ENCODE assay signal across 9 cellular contexts in genomic region chr1:235074335-235075120, GRCh38. TPM values are rescaled to one million over a fixed set of nuclear protein-coding genes. Genes with fewer than 3 reads are reported as not detected.
DNase-seq lines count a peak whose midpoint lies in the region; ATAC-seq, FAIRE-seq and TF ChIP-seq lines count a peak whose summit lies in the region.
"Had no signal": no experiment of that assay in that cellular context is flagged by ENCODE, and none has a peak within 500 bp of the region (broad histone marks: within the 10 kb centered on the region; RNA-seq: fewer than 3 reads in every experiment).

No MANE protein-coding gene starts in this region.

- no peaks in the 10 kb centered on the region for H3K9me3 Mint-ChIP-seq in naive B cell

- H4K91ac ChIP-seq in H1 (replicated peaks; ENCODE audit: insufficient read length, low read length): no peak overlapping the region

- H3K27ac ChIP-seq in H1 (ENCODE audit: low read depth, low read length): no peak overlapping the region
- H3K27ac ChIP-seq in thoracic aorta: peak overlapping the region; percentile 89 to 97

- 0 out of 2 replicates have a peak overlapping the region, but pooled peaks have one; percentile 40 for H2BK12ac ChIP-seq in H1 (ENCODE audit: low read depth, low read length)

- 84% methylated on average over 17 of the region's 17 CpGs; no CpG with 5 or more reads in 1 of the 2 experiments for WGBS in H1 (ENCODE audit: extremely low coverage in 1 of 2, insufficient coverage in 1 of 2, insufficient read length in 1 of 2, insufficient replicate concordance in 2 of 2, low coverage in 1 of 2, low lambda C conversion rate in 2 of 2, missing lambda C conversion rate in 1 of 2), 2 experiments

- no peak overlapping the region for H3K23ac ChIP-seq in H1 (ENCODE audit: insufficient read length)

- peak; percentile 47 for DNase-seq in NCI-H1694 (lab: John Stamatoyannopoulos, UW)
- peak; percentile 55 to 61 for DNase-seq in activated CD4-positive, alpha-beta T cell treated with anti-CD3 and anti-CD28 coated beads, Interleukin-2, amount 50 U/mL, for 4 hours
- DNase-seq in H1 (ENCODE audit: low read depth in 1 of 2, low spot score in 2 of 2): no peak
- DNase-seq in naive B cell: no peak
- DNase-seq in thoracic aorta (ENCODE audit: low spot score): no peak
- no peak for DNase-seq in GM19238 (ENCODE audit: insufficient read length, low spot score)

- no peak overlapping the region for H3K4me2 ChIP-seq in H1 (ENCODE audit: insufficient read depth in 1 of 2, low read depth in 2 of 2, low read length in 2 of 2)

- TF ChIP-seq EP300 in H1 (IDR thresholded peaks at IDR 0.05; ENCODE audit: borderline replicate concordance in 1 of 2, low read depth in 2 of 2, low read length in 2 of 2): no peak

- H2BK5ac ChIP-seq in H1 (ENCODE audit: low read depth, low read length): no peak overlapping the region

- H4K5ac ChIP-seq in H1 (ENCODE audit: insufficient read length, low read depth, low read length): no peak overlapping the region

- TF ChIP-seq RAD21 in H1 (IDR thresholded peaks at IDR 0.05 in 1 of 2, conservative IDR thresholded peaks at IDR 0.05 in 1 of 2; ENCODE audit: low read depth in 2 of 2, low read length in 2 of 2): no peak

- ATAC-seq in GM18498 (IDR thresholded peaks at IDR 0.05; ENCODE audit: unreplicated experiment) (peak; percentile 39), HG02642 (IDR thresholded peaks at IDR 0.05; ENCODE audit: poor library complexity, unreplicated experiment) (peak; percentile 38), naive B cell (ENCODE audit: low read depth in 2 of 2) (peak; percentile 19 to 21), thoracic aorta (ENCODE audit: insufficient number of reproducible peaks, low FRiP score, low read depth) (no peak)

- H2BK20ac ChIP-seq in H1 (ENCODE audit: low read length): 0 out of 2 replicates have a peak overlapping the region, but pooled peaks have one; percentile 38

- CTCF ChIA-PET in H1 (lab: Charles Lee; ENCODE audit: partially characterized antibody): interaction anchor here (1.1 to 2.5 kb wide), 5 partner anchors 9 to 477 kb away, joined by 3 to 7 read pairs (median 4); no protein-coding TSS in a partner anchor

- H3K4me3 Mint-ChIP-seq in naive B cell: peak overlapping the region in 6 of 8 donors; percentile 35 to 78 (median 62)

- H2BK120ac ChIP-seq in H1 (replicated peaks; ENCODE audit: low read depth, low read length): no peak overlapping the region

- H3K4ac ChIP-seq in H1 (replicated peaks; ENCODE audit: insufficient read length, low read depth, low read length): no peak overlapping the region

- H2AK5ac ChIP-seq in H1 (ENCODE audit: low read depth, low read length): no peak overlapping the region

- POLR2A ChIA-PET in H1 (lab: Charles Lee; ENCODE audit: partially characterized antibody): no interaction called here

- no peak overlapping the region for H2BK15ac ChIP-seq in H1 (ENCODE audit: low read length)

- H3K27ac Mint-ChIP-seq in naive B cell: peak overlapping the region in 5 of 6 donors; percentile 42 to 83 (median 72)

- no peaks in the 10 kb centered on the region for H3K27me3 Mint-ChIP-seq in naive B cell

- H3K36me3 Mint-ChIP-seq in naive B cell: no peaks in the 10 kb centered on the region

- H3K36me3 ChIP-seq in H1 (ENCODE audit: control insufficient read depth in 2 of 4, insufficient read depth in 4 of 4, low read length in 3 of 4) (peaks cover 0 to 4% (median 0%) of the 10 kb centered on the region in 4 experiments; a peak in 1 of 8 replicates), thoracic aorta (no peaks in the 10 kb centered on the region)

- peaks cover 0 to 3% of the 10 kb centered on the region in 2 experiments; a peak in 2 of 4 replicates for H3K9me3 ChIP-seq in H1 (ENCODE audit: insufficient read depth in 2 of 2, low read depth in 1 of 2, low read length in 1 of 2)
- no peaks in the 10 kb centered on the region for H3K9me3 ChIP-seq in thoracic aorta

- no peak for FAIRE-seq in H1 (lab: Jason Lieb, UNC)
- FAIRE-seq: colon had no signal

- H3K79me2 ChIP-seq in H1 (ENCODE audit: control insufficient read depth in 1 of 2, insufficient read depth in 2 of 2, low read length in 2 of 2): peaks cover 0 to 3% of the 10 kb centered on the region in 2 experiments; a peak in 1 of 4 replicates

- H3K4me1 Mint-ChIP-seq in naive B cell: peaks cover 4 to 18% (median 8%) of the 10 kb centered on the region in 3 donors

- peaks cover 0 to 6% of the 10 kb centered on the region in 2 experiments for H4K20me1 ChIP-seq in H1 (replicated peaks in 1 of 2; ENCODE audit: control insufficient read depth in 1 of 2, insufficient read depth in 2 of 2, low read length in 2 of 2)

- H3K14ac ChIP-seq in H1 (ENCODE audit: insufficient read length): no peak overlapping the region

- H3K4me3 ChIP-seq in H1 (ENCODE audit: extremely low read depth in 1 of 4, insufficient read depth in 2 of 4, low read depth in 3 of 4, low read length in 4 of 4) (no peak overlapping the region), thoracic aorta (peak overlapping the region; percentile 58)

- H3K27me3 ChIP-seq in H1 (replicated peaks in 1 of 4; ENCODE audit: control insufficient read depth in 3 of 4, extremely low read depth in 1 of 4, insufficient read depth in 3 of 4, low read length in 3 of 4) (no peaks in the 10 kb centered on the region), thoracic aorta (replicated peaks; ENCODE audit: insufficient read depth) (no peaks in the 10 kb centered on the region)

- H3K79me1 ChIP-seq in H1 (ENCODE audit: low read depth, low read length): no peaks in the 10 kb centered on the region

- H3K4me1 ChIP-seq in H1 (replicated peaks in 1 of 4; ENCODE audit: control insufficient read depth in 3 of 4, insufficient read depth in 4 of 4, low read length in 3 of 4): peaks cover 0 to 3% (median under 1%) of the 10 kb centered on the region in 4 experiments; a peak in 3 of 7 replicates
- peaks cover 44 to 76% of the 10 kb centered on the region in 2 donors for H3K4me1 ChIP-seq in thoracic aorta (ENCODE audit: control insufficient read depth in 1 of 2, low read depth in 2 of 2)

- 0 out of 2 replicates have a peak overlapping the region, but pooled peaks have one; percentile 1 for H2AFZ ChIP-seq in H1 (ENCODE audit: low read length)

- H4K8ac ChIP-seq in H1 (ENCODE audit: extremely low read depth, insufficient read depth, low read length): no peak overlapping the region

- H3K23me2 ChIP-seq in H1 (ENCODE audit: low read depth, low read length): peaks cover 6% of the 10 kb centered on the region

- H3K9ac ChIP-seq in H1 (replicated peaks in 1 of 4; ENCODE audit: extremely low read depth in 1 of 4, low read depth in 3 of 4, low read length in 3 of 4): no peak overlapping the region

- H3K56ac ChIP-seq in H1 (replicated peaks; ENCODE audit: insufficient read length, low read depth, low read length): no peak overlapping the region

- no peak for TF ChIP-seq POLR2A in H1 (IDR thresholded peaks at IDR 0.05; ENCODE audit: control extremely low read depth in 1 of 2, low read depth in 2 of 2, low read length in 2 of 2)

- no peak for TF ChIP-seq CTCF in H1 (IDR thresholded peaks at IDR 0.05; ENCODE audit: control extremely low read depth in 1 of 3, insufficient read depth in 1 of 3, low read depth in 1 of 3, low read length in 3 of 3)
- no peak for TF ChIP-seq CTCF in thoracic aorta (IDR thresholded peaks at IDR 0.05)

- H3K18ac ChIP-seq in H1 (ENCODE audit: extremely low read depth, low read length): no peak overlapping the region; the same call in 1 of the 2 replicates

RNA-seq across cellular contexts. Expression of gene TOMM20, which starts 54.1 kb away (rescaled TPM):
- total RNA-seq in H1 (2021; fragmentation: NEBNext Ultra II Directional; extraction: Animal tissue kit (Norgen Biotek cat#: 25700)): 151 and 168 TPM in 2 replicates
- polyA plus RNA-seq in H1 (2011; rRNA removed) (47.7 and 71.4 TPM in 2 replicates), naive B cell (ENCODE audit: low read depth in 6 of 6) (10 to 100 TPM; 41.0 to 47.9 (median 45.5) TPM)
- 86.5 TPM for polyA plus RNA-seq in H1 (2011; cell fraction: cytosol; rRNA removed)
- polyA plus RNA-seq in H1 (2011; cell fraction: nucleus; rRNA removed): 36.5 TPM
- 133 to 185 TPM (median 146 TPM) in 4 replicates for polyA plus RNA-seq in H1 (2012, experiment 1 of 2)
- 19.4 TPM for polyA plus RNA-seq in H1 (2012, experiment 2 of 2)
- polyA plus RNA-seq in H1 (2013, experiment 1 of 2): 134 TPM
- polyA plus RNA-seq in H1 (2013, experiment 2 of 2): 156 TPM
- polyA minus RNA-seq in H1 (2011; rRNA and poly(A)+ RNA removed): 74.6 and 94.4 TPM in 2 replicates
- polyA minus RNA-seq in H1 (2011; cell fraction: cytosol; rRNA and poly(A)+ RNA removed): 67.5 TPM
- polyA minus RNA-seq in H1 (2011; cell fraction: nucleus; rRNA and poly(A)+ RNA removed): 68.5 TPM
- 100 to 1,000 TPM in 1 of 2 donors, 10 to 100 TPM in 1; 59.0 to 101 TPM for total RNA-seq in thoracic aorta

Comparison
In these comparisons a context has a peak if more than half of its experiments do, and no peak if none do; other contexts are left out.
1. DNase-seq: peak in NCI-H1694 (single experiment) and activated CD4-positive, alpha-beta T cell treated with anti-CD3 and anti-CD28 coated beads, Interleukin-2, amount 50 U/mL, for 4 hours (2 of 2); none in H1 (0 of 2), naive B cell (single experiment), thoracic aorta (single experiment) and GM19238 (single experiment).